19 cellular contexts compared by ENCODE assay signal in genomic region chr20:50528129-50528528, GRCh38. TPM values are rescaled to one million over a fixed set of nuclear protein-coding genes. Genes with fewer than 3 reads are reported as not detected.
A peak's percentile ranks its signal among the peaks of the same experiment; 100 is the strongest.
DNase-seq lines count a peak whose midpoint lies in the region; ATAC-seq and TF ChIP-seq lines count a peak whose summit lies in the region.
"Had no signal": no experiment of that assay in that cellular context is flagged by ENCODE, and none has a peak within 500 bp of the region (broad histone marks: within the 10 kb centered on the region; RNA-seq: fewer than 3 reads in every experiment).

No MANE protein-coding gene starts in this region.

- H3K4me1 Mint-ChIP-seq in activated naive CD8-positive, alpha-beta T cell treated with anti-CD3 and anti-CD28 coated beads, Interleukin-2, amount 50 U/mL, for 24 hours, result peaks cover 44% of the 10 kb centered on the region

- H3K4me3 Mint-ChIP-seq in activated naive CD8-positive, alpha-beta T cell treated with anti-CD3 and anti-CD28 coated beads, Interleukin-2, amount 50 U/mL, for 24 hours, result no peak overlapping the region

- WGBS in right cardiac atrium, result 85% methylated on average over 6 of the region's 6 CpGs

- H3K27ac Mint-ChIP-seq in activated naive CD8-positive, alpha-beta T cell treated with anti-CD3 and anti-CD28 coated beads, Interleukin-2, amount 50 U/mL, for 24 hours, result no peak overlapping the region
- H3K27ac Mint-ChIP-seq: CD8-positive, alpha-beta T cell had no signal

- 0 out of 2 replicates have a peak overlapping the region, but pooled peaks have one; percentile 0 for H3K4me2 ChIP-seq in DOHH2 (ENCODE audit: low read length)
- peak overlapping the region; percentile 24; the same call in 1 of the 2 replicates for H3K4me2 ChIP-seq in HCT116 (ENCODE audit: low read length)
- H3K4me2 ChIP-seq: KMS-11 had no signal

- BruUV-seq in HCT116 (replicated peaks; lab: Mats Ljungman, UMichigan), result no TSS peak

- H2AFZ ChIP-seq in HCT116 (ENCODE audit: low read depth, low read length, poor library complexity, severe bottlenecking), result no peak overlapping the region

- H3K27me3 ChIP-seq in DOHH2 (ENCODE audit: control insufficient read depth, low read length) (no peaks in the 10 kb centered on the region), HCT116 (ENCODE audit: insufficient read depth, low read length) (no peaks in the 10 kb centered on the region), right cardiac atrium (ENCODE audit: control insufficient read depth, insufficient read depth) (no peaks in the 10 kb centered on the region)
- H3K27me3 ChIP-seq: BLaER1 treated with 17β-estradiol and CSF1 and Interleukin-3, amounts not matched to agents 10 nM and 100 nM had no signal

- no peaks in the 10 kb centered on the region for H3K9me3 Mint-ChIP-seq in activated naive CD8-positive, alpha-beta T cell treated with anti-CD3 and anti-CD28 coated beads, Interleukin-2, amount 50 U/mL, for 24 hours
- H3K9me3 Mint-ChIP-seq: CD8-positive, alpha-beta T cell had no signal

- TF ChIP-seq CTCF in DOHH2 (IDR thresholded peaks at IDR 0.05; ENCODE audit: low read depth, low read length, poor library complexity, severe bottlenecking) (no peak), HCT116 (IDR thresholded peaks at IDR 0.05 in 2 of 3, conservative IDR thresholded peaks at IDR 0.05 in 1 of 3; ENCODE audit: borderline replicate concordance in 1 of 3, insufficient read depth in 1 of 3, low read depth in 2 of 3, low read length in 2 of 3) (no peak), GM10266 (IDR thresholded peaks at IDR 0.05; ENCODE audit: control insufficient read depth, insufficient read depth, low read depth, missing control alignments) (no peak)

- intact Hi-C loops in HCT116 (cut with micrococcal nuclease), result no loop called here
- intact Hi-C loops in left colon (cut with DNase I, micrococcal nuclease), result no loop called here
- intact Hi-C loops in right cardiac atrium (cut with DNase I), result no loop called here

- ATAC-seq in HCT116, result no peak
- peak; percentile 5 for ATAC-seq in activated naive CD8-positive, alpha-beta T cell treated with anti-CD3 and anti-CD28 coated beads, Interleukin-2, amount 50 U/mL, for 24 hours
- peak; percentile 74 for ATAC-seq in left colon
- no peak for ATAC-seq in right cardiac atrium
- ATAC-seq: CD8-positive, alpha-beta T cell; HepG2 had no signal

- H3K27ac ChIP-seq in DOHH2 (ENCODE audit: low read depth, low read length), result no peak overlapping the region
- no peak overlapping the region for H3K27ac ChIP-seq in HCT116 (ENCODE audit: low read depth, low read length)
- H3K27ac ChIP-seq in right cardiac atrium (ENCODE audit: low read length), result no peak overlapping the region
- H3K27ac ChIP-seq: BLaER1 treated with 17β-estradiol and CSF1 and Interleukin-3, amounts not matched to agents 10 nM and 100 nM; KMS-11 had no signal

- RAD21 ChIA-PET in HCT116 (lab: Charles Lee; ENCODE audit: low non-redundant PET in 1 of 2, low total read pairs in 2 of 2, uncharacterized antibody in 2 of 2, unreplicated experiment in 2 of 2), result no interaction called here

- POLR2A ChIA-PET in HCT116 (lab: Charles Lee), result no interaction called here

- no peaks in the 10 kb centered on the region for H3K36me3 ChIP-seq in DOHH2 (ENCODE audit: control insufficient read depth, low read length)
- no peaks in the 10 kb centered on the region for H3K36me3 ChIP-seq in HCT116 (ENCODE audit: control insufficient read depth in 1 of 2, insufficient read depth in 2 of 2, low read length in 2 of 2)

- H3K79me2 ChIP-seq in DOHH2 (ENCODE audit: control insufficient read depth, low read length) (peaks cover 84% of the 10 kb centered on the region), HCT116 (ENCODE audit: insufficient read depth, low read length) (peaks cover 99% of the 10 kb centered on the region)

- no peak for TF ChIP-seq POLR2A in HCT116 (IDR thresholded peaks at IDR 0.05; ENCODE audit: borderline replicate concordance, extremely low read depth, insufficient read depth, insufficient read length)

- H3K27me3 Mint-ChIP-seq in activated naive CD8-positive, alpha-beta T cell treated with anti-CD3 and anti-CD28 coated beads, Interleukin-2, amount 50 U/mL, for 24 hours, result no peaks in the 10 kb centered on the region

- H3K9me2 ChIP-seq in DOHH2 (replicated peaks; ENCODE audit: control insufficient read depth, low read length) (no peaks in the 10 kb centered on the region), HCT116 (ENCODE audit: insufficient read depth) (no peaks in the 10 kb centered on the region)

- CTCF ChIA-PET in HCT116 (lab: Charles Lee), result no interaction called here

- H3K9me3 ChIP-seq in DOHH2 (ENCODE audit: control insufficient read depth, insufficient read depth, low read length) (no peaks in the 10 kb centered on the region), HCT116 (ENCODE audit: control insufficient read depth in 1 of 2, insufficient read depth in 1 of 2, low read depth in 1 of 2, low read length in 2 of 2) (no peaks in the 10 kb centered on the region), right cardiac atrium (ENCODE audit: control insufficient read depth, low read length) (no peaks in the 10 kb centered on the region)
- H3K9me3 ChIP-seq: BLaER1 treated with 17β-estradiol and CSF1 and Interleukin-3, amounts not matched to agents 10 nM and 100 nM had no signal

- peaks cover 3% of the 10 kb centered on the region; the same call in 1 of the 2 replicates for H4K20me1 ChIP-seq in DOHH2 (ENCODE audit: control insufficient read depth, insufficient read depth, low read depth, low read length)
- peaks cover 7% of the 10 kb centered on the region; the same call in 1 of the 2 replicates for H4K20me1 ChIP-seq in HCT116 (ENCODE audit: insufficient read depth)

- DNase-seq in HCT116 (ENCODE audit: low read depth, low spot score) (no peak), left colon (no peak), right cardiac atrium (no peak), GM10266 (ENCODE audit: extremely low spot score) (no peak)
- DNase-seq in activated naive CD8-positive, alpha-beta T cell treated with anti-CD3 and anti-CD28 coated beads, Interleukin-2, amount 50 U/mL, for 24 hours, result no peak
- no peak for DNase-seq in activated naive CD4-positive, alpha-beta T cell treated with anti-CD3 and anti-CD28 coated beads, Interleukin-2, amount 50 U/mL, for 16 hours
- DNase-seq: CD8-positive, alpha-beta T cell; DMS53; H7; NCI-H1417; NCI-H187; NCI-H2107; NCI-H510A treated with DMSO at 0.1 percent for 48 hours; NCI-H774; RPMI8226 had no signal

- peaks cover 7% of the 10 kb centered on the region for H3K36me3 Mint-ChIP-seq in activated naive CD8-positive, alpha-beta T cell treated with anti-CD3 and anti-CD28 coated beads, Interleukin-2, amount 50 U/mL, for 24 hours (ENCODE audit: low read depth)

- H3K4me1 ChIP-seq in DOHH2 (ENCODE audit: control insufficient read depth, low read length), result peaks cover 52% of the 10 kb centered on the region
- H3K4me1 ChIP-seq in HCT116 (ENCODE audit: control insufficient read depth in 1 of 2, insufficient read depth in 2 of 2, low read length in 2 of 2), result peaks cover 24 to 68% of the 10 kb centered on the region in 2 experiments
- peaks cover 17% of the 10 kb centered on the region for H3K4me1 ChIP-seq in right cardiac atrium (ENCODE audit: control insufficient read depth, insufficient read depth, low read length)

- no peak for TF ChIP-seq RAD21 in HCT116 (IDR thresholded peaks at IDR 0.05; ENCODE audit: low read depth)

- no peak overlapping the region for H3K4me3 ChIP-seq in DOHH2 (ENCODE audit: low read length)
- no peak overlapping the region for H3K4me3 ChIP-seq in HCT116 (replicated peaks in 1 of 2; ENCODE audit: low read depth in 1 of 2, low read length in 2 of 2)
- H3K4me3 ChIP-seq in right cardiac atrium (ENCODE audit: low read length), result no peak overlapping the region
- H3K4me3 ChIP-seq: BLaER1 treated with 17β-estradiol and CSF1 and Interleukin-3, amounts not matched to agents 10 nM and 100 nM had no signal

- peaks cover 4% of the 10 kb centered on the region; the same call in 1 of the 2 replicates for H3F3A ChIP-seq in DOHH2 (ENCODE audit: control insufficient read depth, insufficient read depth)

- H3K9ac ChIP-seq in HCT116 (ENCODE audit: low read length), result no peak overlapping the region
- H3K9ac ChIP-seq: BLaER1 treated with 17β-estradiol and CSF1 and Interleukin-3, amounts not matched to agents 10 nM and 100 nM; KMS-11 had no signal

TF ChIP-seq in HCT116, 20 proteins besides CTCF, POLR2A, EP300 and RAD21:
- TF ChIP-seq ZFX (IDR thresholded peaks at IDR 0.05), result no peak
- TF ChIP-seq SIN3A (IDR thresholded peaks at IDR 0.05; ENCODE audit: low read depth), result no peak
- TF ChIP-seq FOSL1 (IDR thresholded peaks at IDR 0.05; ENCODE audit: low read depth), result no peak
- TF ChIP-seq ATF3 (IDR thresholded peaks at IDR 0.05), result no peak
- no peak for TF ChIP-seq SP1 (IDR thresholded peaks at IDR 0.05; ENCODE audit: low read depth)
- TF ChIP-seq EZH2phosphoT487 (IDR thresholded peaks at IDR 0.05; ENCODE audit: borderline replicate concordance), result no peak

RNA-seq across cellular contexts. Expression of gene PTPN1, which starts 17.9 kb away (rescaled TPM):
- total RNA-seq in HCT116 (2021; ENCODE audit: unreplicated experiment) (47.5 TPM), left colon (10 to 100 TPM; 31.3 to 33.9 TPM), right cardiac atrium (10 to 100 TPM; 22.5 to 37.4 (median 27.2) TPM)
- 28.6 and 33.0 TPM in 2 replicates for polyA plus RNA-seq in HCT116 (2012)
- polyA plus RNA-seq in right cardiac atrium, result 20.8 TPM

Comparison
In these comparisons a context has a peak if more than half of its experiments do, and no peak if none do; other contexts are left out.
1. ATAC-seq: peak in activated naive CD8-positive, alpha-beta T cell treated with anti-CD3 and anti-CD28 coated beads, Interleukin-2, amount 50 U/mL, for 24 hours (single experiment) and left colon (single experiment); none in HCT116 (single experiment) and right cardiac atrium (0 of 2).